Comparison of ENCODE assay signal across 1 cellular context in the genomic region with DNA sequence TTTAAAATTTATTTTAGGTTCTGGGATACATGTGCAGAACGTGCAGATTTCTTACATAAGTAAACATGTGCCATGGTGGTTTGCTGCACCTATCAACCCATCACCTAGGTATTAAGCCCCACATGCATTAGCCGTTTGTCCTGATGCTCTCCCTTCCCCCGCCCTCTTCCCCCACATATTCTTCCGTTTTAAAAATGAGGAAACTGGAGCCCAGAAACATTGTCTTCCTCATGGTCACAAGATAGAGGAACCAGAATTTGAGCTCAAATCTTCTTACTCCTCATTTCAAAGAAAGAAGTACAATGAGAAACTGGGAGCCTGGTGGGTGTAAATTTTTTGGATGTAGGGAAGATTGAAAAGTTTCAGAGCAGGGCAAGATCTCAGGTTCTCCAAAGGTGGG.
TF ChIP-seq lines count a peak whose summit lies in the region.

No MANE protein-coding gene starts in this region.

TF ChIP-seq in SK-N-SH treated with all-trans-retinoic acid at 6 μM for 48 hours, 23 proteins besides CTCF, POLR2A, EP300 and RAD21 (continued from another document):
- TF ChIP-seq TSHZ2 (CRISPR knock-in tag; IDR thresholded peaks at IDR 0.05), result no peak
- TF ChIP-seq ISL1 (CRISPR knock-in tag; IDR thresholded peaks at IDR 0.05), result no peak
- TF ChIP-seq CSRNP3 (CRISPR knock-in tag; IDR thresholded peaks at IDR 0.05), result no peak
- no peak for TF ChIP-seq PPARA (CRISPR knock-in tag; IDR thresholded peaks at IDR 0.05; ENCODE audit: borderline replicate concordance)
- TF ChIP-seq ZC3H10 (CRISPR knock-in tag; IDR thresholded peaks at IDR 0.05), result no peak
- TF ChIP-seq RARB (CRISPR knock-in tag; IDR thresholded peaks at IDR 0.05), result no peak
TF ChIP-seq in SK-N-SH treated with all-trans-retinoic acid at 6 μM for 48 hours: peak in this region for 0.
